In the genomic region with DNA sequence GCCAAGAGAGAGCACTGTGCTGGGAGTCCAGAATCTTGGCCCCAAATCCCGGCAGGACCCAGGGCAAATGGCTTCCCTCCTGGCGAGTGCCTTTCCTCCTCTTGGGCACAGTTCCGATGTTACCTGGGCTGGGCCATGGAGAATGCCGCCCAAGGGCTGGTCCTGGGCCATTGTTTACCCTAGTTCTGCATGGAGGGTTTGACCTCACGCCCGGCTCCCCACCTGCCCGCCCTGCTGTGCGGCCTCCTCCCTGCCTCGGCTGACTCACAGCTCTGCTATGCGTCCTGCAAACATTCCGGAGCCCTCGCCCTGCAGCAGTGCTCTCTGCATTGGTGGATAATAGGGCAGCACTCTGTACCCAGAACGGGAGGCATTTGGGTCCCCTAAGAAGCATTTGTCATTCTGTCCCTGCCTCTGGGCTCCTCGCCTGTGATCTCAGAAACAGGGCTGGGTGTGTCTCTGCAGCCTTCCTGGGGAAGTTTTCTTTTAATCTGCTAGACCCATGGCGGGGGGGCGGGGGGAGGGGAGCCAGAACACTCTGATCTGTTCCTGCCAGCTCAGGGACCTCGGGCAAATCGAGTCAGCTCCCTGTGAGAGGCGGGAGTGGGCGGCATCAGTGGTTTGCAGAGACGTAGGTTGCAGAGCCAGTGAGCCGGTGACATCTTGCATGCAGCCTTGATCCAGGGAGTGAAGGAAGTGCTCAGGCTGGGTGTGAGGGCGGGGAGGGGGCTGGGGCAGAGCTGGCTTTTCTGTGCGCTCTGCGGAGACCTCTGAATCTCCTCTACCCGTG, we compare ENCODE assay signal across 2 cellular contexts.
TF ChIP-seq lines count a peak whose summit lies in the region.

No MANE protein-coding gene starts in this region.

TF ChIP-seq in HCT116, 20 proteins besides CTCF, POLR2A, EP300 and RAD21:
- TF ChIP-seq, protein P1, sequence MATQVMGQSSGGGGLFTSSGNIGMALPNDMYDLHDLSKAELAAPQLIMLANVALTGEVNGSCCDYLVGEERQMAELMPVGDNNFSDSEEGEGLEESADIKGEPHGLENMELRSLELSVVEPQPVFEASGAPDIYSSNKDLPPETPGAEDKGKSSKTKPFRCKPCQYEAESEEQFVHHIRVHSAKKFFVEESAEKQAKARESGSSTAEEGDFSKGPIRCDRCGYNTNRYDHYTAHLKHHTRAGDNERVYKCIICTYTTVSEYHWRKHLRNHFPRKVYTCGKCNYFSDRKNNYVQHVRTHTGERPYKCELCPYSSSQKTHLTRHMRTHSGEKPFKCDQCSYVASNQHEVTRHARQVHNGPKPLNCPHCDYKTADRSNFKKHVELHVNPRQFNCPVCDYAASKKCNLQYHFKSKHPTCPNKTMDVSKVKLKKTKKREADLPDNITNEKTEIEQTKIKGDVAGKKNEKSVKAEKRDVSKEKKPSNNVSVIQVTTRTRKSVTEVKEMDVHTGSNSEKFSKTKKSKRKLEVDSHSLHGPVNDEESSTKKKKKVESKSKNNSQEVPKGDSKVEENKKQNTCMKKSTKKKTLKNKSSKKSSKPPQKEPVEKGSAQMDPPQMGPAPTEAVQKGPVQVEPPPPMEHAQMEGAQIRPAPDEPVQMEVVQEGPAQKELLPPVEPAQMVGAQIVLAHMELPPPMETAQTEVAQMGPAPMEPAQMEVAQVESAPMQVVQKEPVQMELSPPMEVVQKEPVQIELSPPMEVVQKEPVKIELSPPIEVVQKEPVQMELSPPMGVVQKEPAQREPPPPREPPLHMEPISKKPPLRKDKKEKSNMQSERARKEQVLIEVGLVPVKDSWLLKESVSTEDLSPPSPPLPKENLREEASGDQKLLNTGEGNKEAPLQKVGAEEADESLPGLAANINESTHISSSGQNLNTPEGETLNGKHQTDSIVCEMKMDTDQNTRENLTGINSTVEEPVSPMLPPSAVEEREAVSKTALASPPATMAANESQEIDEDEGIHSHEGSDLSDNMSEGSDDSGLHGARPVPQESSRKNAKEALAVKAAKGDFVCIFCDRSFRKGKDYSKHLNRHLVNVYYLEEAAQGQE (IDR thresholded peaks at IDR 0.05; ENCODE audit: low read depth), result no peak
- TF ChIP-seq FOSL1 (IDR thresholded peaks at IDR 0.05; ENCODE audit: low read depth), result peak; percentile 94
- peak; percentile 79 for TF ChIP-seq TCF7L2 (IDR thresholded peaks at IDR 0.05; ENCODE audit: borderline replicate concordance, extremely low read depth, insufficient read depth, insufficient read length)
- TF ChIP-seq POLR2AphosphoS5 (IDR thresholded peaks at IDR 0.05; ENCODE audit: low read depth, low read length), result peak; percentile 60
- TF ChIP-seq EZH2 (IDR thresholded peaks at IDR 0.05), result no peak
- no peak for TF ChIP-seq ELF1 (IDR thresholded peaks at IDR 0.05; ENCODE audit: borderline replicate concordance, low read depth)
- no peak for TF ChIP-seq ZNF274 (IDR thresholded peaks at IDR 0.05; ENCODE audit: low read depth, low read length)
- TF ChIP-seq, protein P2, sequence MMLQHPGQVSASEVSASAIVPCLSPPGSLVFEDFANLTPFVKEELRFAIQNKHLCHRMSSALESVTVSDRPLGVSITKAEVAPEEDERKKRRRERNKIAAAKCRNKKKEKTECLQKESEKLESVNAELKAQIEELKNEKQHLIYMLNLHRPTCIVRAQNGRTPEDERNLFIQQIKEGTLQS (IDR thresholded peaks at IDR 0.05), result no peak
- TF ChIP-seq, protein P3, sequence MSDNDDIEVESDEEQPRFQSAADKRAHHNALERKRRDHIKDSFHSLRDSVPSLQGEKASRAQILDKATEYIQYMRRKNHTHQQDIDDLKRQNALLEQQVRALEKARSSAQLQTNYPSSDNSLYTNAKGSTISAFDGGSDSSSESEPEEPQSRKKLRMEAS (IDR thresholded peaks at IDR 0.05), result peak; percentile 80; the same call in 1 of the 2 replicates
- peak; percentile 52; the same call in 1 of the 2 replicates for TF ChIP-seq CBX3 (IDR thresholded peaks at IDR 0.05; ENCODE audit: low read depth)
- peak; percentile 67; the same call in 1 of the 2 replicates for TF ChIP-seq EGR1 (IDR thresholded peaks at IDR 0.05; ENCODE audit: low read depth)
- no peak for TF ChIP-seq EZH2phosphoT487 (IDR thresholded peaks at IDR 0.05; ENCODE audit: borderline replicate concordance)
- peak; percentile 90 for TF ChIP-seq SP1 (IDR thresholded peaks at IDR 0.05; ENCODE audit: low read depth)
- TF ChIP-seq ZFX (IDR thresholded peaks at IDR 0.05), result no peak
- TF ChIP-seq, protein P4, sequence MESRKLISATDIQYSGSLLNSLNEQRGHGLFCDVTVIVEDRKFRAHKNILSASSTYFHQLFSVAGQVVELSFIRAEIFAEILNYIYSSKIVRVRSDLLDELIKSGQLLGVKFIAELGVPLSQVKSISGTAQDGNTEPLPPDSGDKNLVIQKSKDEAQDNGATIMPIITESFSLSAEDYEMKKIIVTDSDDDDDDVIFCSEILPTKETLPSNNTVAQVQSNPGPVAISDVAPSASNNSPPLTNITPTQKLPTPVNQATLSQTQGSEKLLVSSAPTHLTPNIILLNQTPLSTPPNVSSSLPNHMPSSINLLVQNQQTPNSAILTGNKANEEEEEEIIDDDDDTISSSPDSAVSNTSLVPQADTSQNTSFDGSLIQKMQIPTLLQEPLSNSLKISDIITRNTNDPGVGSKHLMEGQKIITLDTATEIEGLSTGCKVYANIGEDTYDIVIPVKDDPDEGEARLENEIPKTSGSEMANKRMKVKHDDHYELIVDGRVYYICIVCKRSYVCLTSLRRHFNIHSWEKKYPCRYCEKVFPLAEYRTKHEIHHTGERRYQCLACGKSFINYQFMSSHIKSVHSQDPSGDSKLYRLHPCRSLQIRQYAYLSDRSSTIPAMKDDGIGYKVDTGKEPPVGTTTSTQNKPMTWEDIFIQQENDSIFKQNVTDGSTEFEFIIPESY (IDR thresholded peaks at IDR 0.05; ENCODE audit: extremely low read depth, insufficient replicate concordance, low read length), result no peak
- TF ChIP-seq CEBPB (IDR thresholded peaks at IDR 0.05; ENCODE audit: low read depth), result no peak
- no peak for TF ChIP-seq YY1 (IDR thresholded peaks at IDR 0.05; ENCODE audit: extremely low read depth, insufficient replicate concordance, low read depth, low read length)
- TF ChIP-seq SIN3A (IDR thresholded peaks at IDR 0.05; ENCODE audit: low read depth), result no peak; the same call in 1 of the 2 replicates
- TF ChIP-seq JUND (IDR thresholded peaks at IDR 0.05), result peak; percentile 95

TF ChIP-seq in WTC11, 78 proteins besides CTCF, POLR2A, EP300 and RAD21 (continued from another document and continues in another):
- TF ChIP-seq TEAD4 (CRISPR knock-in tag; IDR thresholded peaks at IDR 0.05) (peak; percentile 81), FOXP1 (CRISPR knock-in tag; IDR thresholded peaks at IDR 0.05; ENCODE audit: borderline replicate concordance) (no peak), TEAD1 (CRISPR knock-in tag; IDR thresholded peaks at IDR 0.05) (peak; percentile 97; the same call in 1 of the 2 replicates), MXD4 (CRISPR knock-in tag; IDR thresholded peaks at IDR 0.05; ENCODE audit: borderline replicate concordance) (no peak), SMAD4 (CRISPR knock-in tag; IDR thresholded peaks at IDR 0.05) (no peak), CREM (CRISPR knock-in tag; IDR thresholded peaks at IDR 0.05) (0 out of 2 replicates have a peak, but pooled peaks have one; percentile 37), CREB1 (CRISPR knock-in tag; IDR thresholded peaks at IDR 0.05) (no peak), HMGA2 (CRISPR knock-in tag; IDR thresholded peaks at IDR 0.05) (no peak), ETV6 (CRISPR knock-in tag; IDR thresholded peaks at IDR 0.05) (peak; percentile 72; the same call in 1 of the 2 replicates), GTF2I (CRISPR knock-in tag; conservative IDR thresholded peaks at IDR 0.05) (peak; percentile 45; the same call in 1 of the 2 replicates), ZNF263 (CRISPR knock-in tag; IDR thresholded peaks at IDR 0.05; ENCODE audit: low read depth) (no peak), ZNF423 (CRISPR knock-in tag; IDR thresholded peaks at IDR 0.05) (peak; percentile 79; the same call in 1 of the 2 replicates), ZNF671 (CRISPR knock-in tag; IDR thresholded peaks at IDR 0.05) (no peak)
- TF ChIP-seq, protein P5, sequence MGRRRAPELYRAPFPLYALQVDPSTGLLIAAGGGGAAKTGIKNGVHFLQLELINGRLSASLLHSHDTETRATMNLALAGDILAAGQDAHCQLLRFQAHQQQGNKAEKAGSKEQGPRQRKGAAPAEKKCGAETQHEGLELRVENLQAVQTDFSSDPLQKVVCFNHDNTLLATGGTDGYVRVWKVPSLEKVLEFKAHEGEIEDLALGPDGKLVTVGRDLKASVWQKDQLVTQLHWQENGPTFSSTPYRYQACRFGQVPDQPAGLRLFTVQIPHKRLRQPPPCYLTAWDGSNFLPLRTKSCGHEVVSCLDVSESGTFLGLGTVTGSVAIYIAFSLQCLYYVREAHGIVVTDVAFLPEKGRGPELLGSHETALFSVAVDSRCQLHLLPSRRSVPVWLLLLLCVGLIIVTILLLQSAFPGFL (CRISPR knock-in tag; IDR thresholded peaks at IDR 0.05; ENCODE audit: borderline replicate concordance), result no peak
- TF ChIP-seq, protein P6, sequence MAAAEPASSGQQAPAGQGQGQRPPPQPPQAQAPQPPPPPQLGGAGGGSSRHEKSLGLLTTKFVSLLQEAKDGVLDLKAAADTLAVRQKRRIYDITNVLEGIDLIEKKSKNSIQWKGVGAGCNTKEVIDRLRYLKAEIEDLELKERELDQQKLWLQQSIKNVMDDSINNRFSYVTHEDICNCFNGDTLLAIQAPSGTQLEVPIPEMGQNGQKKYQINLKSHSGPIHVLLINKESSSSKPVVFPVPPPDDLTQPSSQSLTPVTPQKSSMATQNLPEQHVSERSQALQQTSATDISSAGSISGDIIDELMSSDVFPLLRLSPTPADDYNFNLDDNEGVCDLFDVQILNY (CRISPR knock-in tag; IDR thresholded peaks at IDR 0.05), result no peak
- TF ChIP-seq, protein P7, sequence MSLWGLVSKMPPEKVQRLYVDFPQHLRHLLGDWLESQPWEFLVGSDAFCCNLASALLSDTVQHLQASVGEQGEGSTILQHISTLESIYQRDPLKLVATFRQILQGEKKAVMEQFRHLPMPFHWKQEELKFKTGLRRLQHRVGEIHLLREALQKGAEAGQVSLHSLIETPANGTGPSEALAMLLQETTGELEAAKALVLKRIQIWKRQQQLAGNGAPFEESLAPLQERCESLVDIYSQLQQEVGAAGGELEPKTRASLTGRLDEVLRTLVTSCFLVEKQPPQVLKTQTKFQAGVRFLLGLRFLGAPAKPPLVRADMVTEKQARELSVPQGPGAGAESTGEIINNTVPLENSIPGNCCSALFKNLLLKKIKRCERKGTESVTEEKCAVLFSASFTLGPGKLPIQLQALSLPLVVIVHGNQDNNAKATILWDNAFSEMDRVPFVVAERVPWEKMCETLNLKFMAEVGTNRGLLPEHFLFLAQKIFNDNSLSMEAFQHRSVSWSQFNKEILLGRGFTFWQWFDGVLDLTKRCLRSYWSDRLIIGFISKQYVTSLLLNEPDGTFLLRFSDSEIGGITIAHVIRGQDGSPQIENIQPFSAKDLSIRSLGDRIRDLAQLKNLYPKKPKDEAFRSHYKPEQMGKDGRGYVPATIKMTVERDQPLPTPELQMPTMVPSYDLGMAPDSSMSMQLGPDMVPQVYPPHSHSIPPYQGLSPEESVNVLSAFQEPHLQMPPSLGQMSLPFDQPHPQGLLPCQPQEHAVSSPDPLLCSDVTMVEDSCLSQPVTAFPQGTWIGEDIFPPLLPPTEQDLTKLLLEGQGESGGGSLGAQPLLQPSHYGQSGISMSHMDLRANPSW (CRISPR knock-in tag; conservative IDR thresholded peaks at IDR 0.05; ENCODE audit: low read depth), result no peak
- TF ChIP-seq, protein P8, sequence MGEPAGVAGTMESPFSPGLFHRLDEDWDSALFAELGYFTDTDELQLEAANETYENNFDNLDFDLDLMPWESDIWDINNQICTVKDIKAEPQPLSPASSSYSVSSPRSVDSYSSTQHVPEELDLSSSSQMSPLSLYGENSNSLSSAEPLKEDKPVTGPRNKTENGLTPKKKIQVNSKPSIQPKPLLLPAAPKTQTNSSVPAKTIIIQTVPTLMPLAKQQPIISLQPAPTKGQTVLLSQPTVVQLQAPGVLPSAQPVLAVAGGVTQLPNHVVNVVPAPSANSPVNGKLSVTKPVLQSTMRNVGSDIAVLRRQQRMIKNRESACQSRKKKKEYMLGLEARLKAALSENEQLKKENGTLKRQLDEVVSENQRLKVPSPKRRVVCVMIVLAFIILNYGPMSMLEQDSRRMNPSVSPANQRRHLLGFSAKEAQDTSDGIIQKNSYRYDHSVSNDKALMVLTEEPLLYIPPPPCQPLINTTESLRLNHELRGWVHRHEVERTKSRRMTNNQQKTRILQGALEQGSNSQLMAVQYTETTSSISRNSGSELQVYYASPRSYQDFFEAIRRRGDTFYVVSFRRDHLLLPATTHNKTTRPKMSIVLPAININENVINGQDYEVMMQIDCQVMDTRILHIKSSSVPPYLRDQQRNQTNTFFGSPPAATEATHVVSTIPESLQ (CRISPR knock-in tag; IDR thresholded peaks at IDR 0.05), result no peak
- TF ChIP-seq, protein P9, sequence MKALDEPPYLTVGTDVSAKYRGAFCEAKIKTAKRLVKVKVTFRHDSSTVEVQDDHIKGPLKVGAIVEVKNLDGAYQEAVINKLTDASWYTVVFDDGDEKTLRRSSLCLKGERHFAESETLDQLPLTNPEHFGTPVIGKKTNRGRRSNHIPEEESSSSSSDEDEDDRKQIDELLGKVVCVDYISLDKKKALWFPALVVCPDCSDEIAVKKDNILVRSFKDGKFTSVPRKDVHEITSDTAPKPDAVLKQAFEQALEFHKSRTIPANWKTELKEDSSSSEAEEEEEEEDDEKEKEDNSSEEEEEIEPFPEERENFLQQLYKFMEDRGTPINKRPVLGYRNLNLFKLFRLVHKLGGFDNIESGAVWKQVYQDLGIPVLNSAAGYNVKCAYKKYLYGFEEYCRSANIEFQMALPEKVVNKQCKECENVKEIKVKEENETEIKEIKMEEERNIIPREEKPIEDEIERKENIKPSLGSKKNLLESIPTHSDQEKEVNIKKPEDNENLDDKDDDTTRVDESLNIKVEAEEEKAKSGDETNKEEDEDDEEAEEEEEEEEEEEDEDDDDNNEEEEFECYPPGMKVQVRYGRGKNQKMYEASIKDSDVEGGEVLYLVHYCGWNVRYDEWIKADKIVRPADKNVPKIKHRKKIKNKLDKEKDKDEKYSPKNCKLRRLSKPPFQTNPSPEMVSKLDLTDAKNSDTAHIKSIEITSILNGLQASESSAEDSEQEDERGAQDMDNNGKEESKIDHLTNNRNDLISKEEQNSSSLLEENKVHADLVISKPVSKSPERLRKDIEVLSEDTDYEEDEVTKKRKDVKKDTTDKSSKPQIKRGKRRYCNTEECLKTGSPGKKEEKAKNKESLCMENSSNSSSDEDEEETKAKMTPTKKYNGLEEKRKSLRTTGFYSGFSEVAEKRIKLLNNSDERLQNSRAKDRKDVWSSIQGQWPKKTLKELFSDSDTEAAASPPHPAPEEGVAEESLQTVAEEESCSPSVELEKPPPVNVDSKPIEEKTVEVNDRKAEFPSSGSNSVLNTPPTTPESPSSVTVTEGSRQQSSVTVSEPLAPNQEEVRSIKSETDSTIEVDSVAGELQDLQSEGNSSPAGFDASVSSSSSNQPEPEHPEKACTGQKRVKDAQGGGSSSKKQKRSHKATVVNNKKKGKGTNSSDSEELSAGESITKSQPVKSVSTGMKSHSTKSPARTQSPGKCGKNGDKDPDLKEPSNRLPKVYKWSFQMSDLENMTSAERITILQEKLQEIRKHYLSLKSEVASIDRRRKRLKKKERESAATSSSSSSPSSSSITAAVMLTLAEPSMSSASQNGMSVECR (CRISPR knock-in tag; IDR thresholded peaks at IDR 0.05; ENCODE audit: borderline replicate concordance), result no peak
- TF ChIP-seq, protein P10, sequence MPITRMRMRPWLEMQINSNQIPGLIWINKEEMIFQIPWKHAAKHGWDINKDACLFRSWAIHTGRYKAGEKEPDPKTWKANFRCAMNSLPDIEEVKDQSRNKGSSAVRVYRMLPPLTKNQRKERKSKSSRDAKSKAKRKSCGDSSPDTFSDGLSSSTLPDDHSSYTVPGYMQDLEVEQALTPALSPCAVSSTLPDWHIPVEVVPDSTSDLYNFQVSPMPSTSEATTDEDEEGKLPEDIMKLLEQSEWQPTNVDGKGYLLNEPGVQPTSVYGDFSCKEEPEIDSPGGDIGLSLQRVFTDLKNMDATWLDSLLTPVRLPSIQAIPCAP (CRISPR knock-in tag; IDR thresholded peaks at IDR 0.05), result no peak
- TF ChIP-seq, protein P2 (CRISPR knock-in tag; conservative IDR thresholded peaks at IDR 0.05), result peak; percentile 81
